In the genomic region with DNA sequence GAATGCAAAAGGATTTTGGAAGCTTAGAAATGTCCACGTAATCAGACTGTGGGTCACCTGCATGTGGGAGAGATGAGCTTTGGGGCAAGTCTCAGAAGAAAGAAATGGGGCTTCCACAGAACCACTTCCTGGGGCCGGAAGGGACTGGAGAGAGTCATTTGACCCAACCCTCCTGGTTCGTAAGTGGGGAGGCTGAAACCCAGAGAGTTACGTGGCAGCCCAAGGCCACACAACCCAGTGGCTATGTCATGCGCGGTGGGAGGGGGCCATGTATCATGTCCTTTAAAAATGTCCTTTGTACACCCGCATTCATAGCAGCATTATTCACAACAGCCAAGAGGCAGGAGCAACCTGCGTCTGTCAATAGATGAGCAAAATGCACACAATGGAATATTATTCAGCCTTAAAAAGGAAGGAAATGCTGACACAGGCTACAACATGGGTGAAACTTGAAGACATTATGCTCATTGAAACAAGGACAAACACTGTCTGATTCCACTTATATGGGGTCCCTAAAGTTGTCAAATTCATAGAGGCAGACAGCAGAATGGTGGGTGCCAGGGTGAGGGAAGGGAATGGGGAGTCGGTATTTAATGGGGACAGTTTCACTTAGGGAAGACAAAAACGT, we compare ENCODE assay signal across 8 cellular contexts. TPM values are rescaled to one million over a fixed set of nuclear protein-coding genes. Genes with fewer than 3 reads are reported as not detected.
DNase-seq lines count a peak whose midpoint lies in the region; ATAC-seq and TF ChIP-seq lines count a peak whose summit lies in the region.

No MANE protein-coding gene starts in this region.

- H3K27ac Mint-ChIP-seq in Calu3 (ENCODE audit: unreplicated experiment) (no peak overlapping the region), T-cell (no peak overlapping the region), glutamatergic neuron (ENCODE audit: unreplicated experiment) (no peak overlapping the region)

- H3K36me3 Mint-ChIP-seq in Calu3 (ENCODE audit: insufficient read depth, unreplicated experiment) (no peaks in the 10 kb centered on the region), T-cell (no peaks in the 10 kb centered on the region), glutamatergic neuron (ENCODE audit: unreplicated experiment) (peaks cover 6% of the 10 kb centered on the region)

- H3K4me1 ChIP-seq in osteoblast (ENCODE audit: insufficient read depth, low read length) = no peaks in the 10 kb centered on the region

- no peaks in the 10 kb centered on the region for H3K4me1 Mint-ChIP-seq in Calu3 (ENCODE audit: low read depth, unreplicated experiment)
- H3K4me1 Mint-ChIP-seq in T-cell = peaks cover 3 to 6% (median 5%) of the 10 kb centered on the region in 3 donors
- H3K4me1 Mint-ChIP-seq in glutamatergic neuron (ENCODE audit: low read depth, unreplicated experiment) = peaks cover 5% of the 10 kb centered on the region

- POLR2A ChIA-PET in T-cell (lab: Charles Lee) = no interaction called here

- no peaks in the 10 kb centered on the region for H4K20me1 ChIP-seq in osteoblast (ENCODE audit: insufficient read depth, low read length)

- H2AFZ ChIP-seq in osteoblast (ENCODE audit: low read length) = peak overlapping the region; percentile 77

- H3K36me3 ChIP-seq in osteoblast (ENCODE audit: insufficient read depth, low read length) = no peaks in the 10 kb centered on the region

- CTCF ChIA-PET in Calu3 (lab: Charles Lee) (interaction anchor here (0.8 kb wide), 1 partner anchor 96 kb away, joined by 3 read pairs; no protein-coding TSS in a partner anchor), T-cell (lab: Charles Lee) (no interaction called here)

- no peaks in the 10 kb centered on the region for H3K9me3 Mint-ChIP-seq in Calu3 (ENCODE audit: low read depth, unreplicated experiment)
- H3K9me3 Mint-ChIP-seq in T-cell = peaks cover 0 to 2% (median 0%) of the 10 kb centered on the region in 3 donors
- H3K9me3 Mint-ChIP-seq in glutamatergic neuron (ENCODE audit: unreplicated experiment) = peaks cover 9% of the 10 kb centered on the region

- peaks cover 3% of the 10 kb centered on the region for H3K27me3 ChIP-seq in osteoblast (ENCODE audit: insufficient read depth, low read length)

- peak overlapping the region; percentile 77 for H3K4me2 ChIP-seq in osteoblast (ENCODE audit: insufficient read depth, low read length)

- H3K4me3 Mint-ChIP-seq in Calu3 (ENCODE audit: low read depth, unreplicated experiment) (peak overlapping the region; percentile 7), T-cell (peak overlapping the region; percentile 50 to 55 (median 53)), glutamatergic neuron (ENCODE audit: unreplicated experiment) (peak overlapping the region; percentile 82)

- ATAC-seq in T-cell (replicated peaks in 1 of 4) (no peak), GM18868 (IDR thresholded peaks at IDR 0.05; ENCODE audit: unreplicated experiment) (no peak)

- no peaks in the 10 kb centered on the region for H3K79me2 ChIP-seq in osteoblast (ENCODE audit: insufficient read depth, low read length)

- TF ChIP-seq CTCF in Calu3 (IDR thresholded peaks at IDR 0.05; ENCODE audit: unreplicated experiment) = no peak
- no peak for TF ChIP-seq CTCF in glutamatergic neuron (IDR thresholded peaks at IDR 0.05; ENCODE audit: partially characterized antibody, unreplicated experiment)
- no peak for TF ChIP-seq CTCF in osteoblast (IDR thresholded peaks at IDR 0.05; ENCODE audit: extremely low read depth, low read depth, low read length)
- no peak for TF ChIP-seq CTCF in foreskin fibroblast (IDR thresholded peaks at IDR 0.05; ENCODE audit: low read depth, low read length)

- no peak for DNase-seq in Calu3
- DNase-seq in T-cell = no peak
- no peak for DNase-seq in glutamatergic neuron
- DNase-seq in osteoblast (ENCODE audit: insufficient read length, low spot score, missing footprints) = peak; percentile 53
- no peak for DNase-seq in NCI-H2227 (lab: John Stamatoyannopoulos, UW; ENCODE audit: unreplicated experiment)
- no peak for DNase-seq in foreskin fibroblast
- DNase-seq in NCI-H2171 (lab: John Stamatoyannopoulos, UW) = no peak

- H3K27me3 Mint-ChIP-seq in Calu3 (ENCODE audit: unreplicated experiment) = peaks cover 84% of the 10 kb centered on the region
- peaks cover 8 to 21% of the 10 kb centered on the region in 2 donors for H3K27me3 Mint-ChIP-seq in T-cell
- peaks cover 4% of the 10 kb centered on the region for H3K27me3 Mint-ChIP-seq in glutamatergic neuron (ENCODE audit: unreplicated experiment)

- intact Hi-C loops in Calu3 (cut with micrococcal nuclease; ENCODE audit: unreplicated experiment) = no loop called here

- peaks cover under 1% of the 10 kb centered on the region for H3K9me3 ChIP-seq in osteoblast (ENCODE audit: low read depth, low read length)

- no TSS peak for BruUV-seq in Calu3 (replicated peaks; lab: Mats Ljungman, UMichigan)

- H3K27ac ChIP-seq in osteoblast (ENCODE audit: low read depth, low read length) = no peak overlapping the region

- peak overlapping the region; percentile 68 for H3K4me3 ChIP-seq in osteoblast (ENCODE audit: insufficient read depth, low read length)
- H3K4me3 ChIP-seq in foreskin fibroblast (ENCODE audit: low read depth in 1 of 2, low read length in 2 of 2) = peak overlapping the region in 1 of 2 donors; percentile 34

RNA-seq across cellular contexts. Expression of a gene that starts 15.1 kb away (rescaled TPM):
- total RNA-seq in Calu3 (2022) (0.12 TPM in 1 of 2 replicates, not detected in the other), T-cell (under 1 TPM in 1 of 5 donors, not detected in 4; 0.35 TPM), glutamatergic neuron (ENCODE audit: unreplicated experiment) (55.1 TPM), osteoblast (not detected in 2 replicates)

Comparison
In these comparisons a context has a peak if more than half of its experiments do, and no peak if none do; other contexts are left out.
1. H3K4me3 Mint-ChIP-seq: peak in every context shown above with its lines; median percentile 82 in glutamatergic neuron; 53 in T-cell; 7 in Calu3.
2. RNA of a gene that starts 15.1 kb away (total RNA-seq): 55.1 TPM in glutamatergic neuron (single experiment); 0.12 TPM in Calu3, 0.35 TPM in T-cell and not detected in osteoblast; every median in the first group is over 10 times any median in the second.